ENCODE assay signal across 10 cellular contexts in genomic region chr3:45915518-45916231, GRCh38. TPM values are rescaled to one million over a fixed set of nuclear protein-coding genes. Genes with fewer than 3 reads are reported as not detected.
DNase-seq lines count a peak whose midpoint lies in the region; ATAC-seq and TF ChIP-seq lines count a peak whose summit lies in the region.
"Had no signal": no experiment of that assay in that cellular context is flagged by ENCODE, and none has a peak within 500 bp of the region (broad histone marks: within the 10 kb centered on the region; RNA-seq: fewer than 3 reads in every experiment).

No MANE protein-coding gene starts in this region.

- H3K4me3 ChIP-seq in RWPE2 (ENCODE audit: severe bottlenecking) = no peak overlapping the region

- peak overlapping the region; percentile 29 for H3K4me3 Mint-ChIP-seq in activated naive CD8-positive, alpha-beta T cell treated with anti-CD3 and anti-CD28 coated beads for 36 hours
- peak overlapping the region; percentile 50 for H3K4me3 Mint-ChIP-seq in stimulated activated naive CD8-positive, alpha-beta T cell treated with anti-CD3 and anti-CD28 coated beads, Interleukin-15, Interleukin-2, amounts not matched to agents 100 ng/mL and 50 ng/mL, for 24 hours

- no peaks in the 10 kb centered on the region for H3K36me3 ChIP-seq in RWPE2 (ENCODE audit: low read depth)

- peak; percentile 6 for DNase-seq in NCI-H2227 (lab: John Stamatoyannopoulos, UW; ENCODE audit: unreplicated experiment)
- DNase-seq in NCI-H2227 treated with DMSO at 0.1 percent for 48 hours (lab: John Stamatoyannopoulos, UW) = no peak
- no peak for DNase-seq in RWPE2 (ENCODE audit: low spot score)
- DNase-seq in activated naive CD8-positive, alpha-beta T cell treated with anti-CD3 and anti-CD28 coated beads for 36 hours = peak; percentile 86
- DNase-seq in myocyte (ENCODE audit: low read depth) = peak; percentile 87
- DNase-seq in caudate nucleus (lab: John Stamatoyannopoulos, UW) = no peak

- H3K4me1 Mint-ChIP-seq in activated naive CD8-positive, alpha-beta T cell treated with anti-CD3 and anti-CD28 coated beads for 36 hours = peaks cover 35% of the 10 kb centered on the region
- peaks cover 36% of the 10 kb centered on the region for H3K4me1 Mint-ChIP-seq in stimulated activated naive CD8-positive, alpha-beta T cell treated with anti-CD3 and anti-CD28 coated beads, Interleukin-15, Interleukin-2, amounts not matched to agents 100 ng/mL and 50 ng/mL, for 24 hours (ENCODE audit: low read depth)

- TF ChIP-seq CTCF in RWPE2 (IDR thresholded peaks at IDR 0.05; ENCODE audit: poor library complexity, severe bottlenecking) = no peak

- ATAC-seq in HG02981 (IDR thresholded peaks at IDR 0.05; ENCODE audit: unreplicated experiment) = peak; percentile 89
- ATAC-seq in RWPE2 (ENCODE audit: low read depth) = peak; percentile 96

- H3K27ac ChIP-seq in RWPE2 (ENCODE audit: poor library complexity, severe bottlenecking) (no peak overlapping the region), caudate nucleus (ENCODE audit: low read depth, low read length) (no peak overlapping the region)
- H3K27ac ChIP-seq: 22Rv1 had no signal

- H3K36me3 Mint-ChIP-seq in activated naive CD8-positive, alpha-beta T cell treated with anti-CD3 and anti-CD28 coated beads for 36 hours = peaks cover 9% of the 10 kb centered on the region
- H3K36me3 Mint-ChIP-seq in stimulated activated naive CD8-positive, alpha-beta T cell treated with anti-CD3 and anti-CD28 coated beads, Interleukin-15, Interleukin-2, amounts not matched to agents 100 ng/mL and 50 ng/mL, for 24 hours (ENCODE audit: low read depth) = peaks cover 30% of the 10 kb centered on the region

- H3K27me3 Mint-ChIP-seq in activated naive CD8-positive, alpha-beta T cell treated with anti-CD3 and anti-CD28 coated beads for 36 hours = peaks cover 24% of the 10 kb centered on the region
- peaks cover 30% of the 10 kb centered on the region for H3K27me3 Mint-ChIP-seq in stimulated activated naive CD8-positive, alpha-beta T cell treated with anti-CD3 and anti-CD28 coated beads, Interleukin-15, Interleukin-2, amounts not matched to agents 100 ng/mL and 50 ng/mL, for 24 hours

- H3K27ac Mint-ChIP-seq in activated naive CD8-positive, alpha-beta T cell treated with anti-CD3 and anti-CD28 coated beads for 36 hours = peak overlapping the region; percentile 65
- H3K27ac Mint-ChIP-seq in stimulated activated naive CD8-positive, alpha-beta T cell treated with anti-CD3 and anti-CD28 coated beads, Interleukin-15, Interleukin-2, amounts not matched to agents 100 ng/mL and 50 ng/mL, for 24 hours = peak overlapping the region; percentile 71

- no peaks in the 10 kb centered on the region for H3K9me3 ChIP-seq in RWPE2 (ENCODE audit: severe bottlenecking)

- no peaks in the 10 kb centered on the region for H3K4me1 ChIP-seq in RWPE2 (ENCODE audit: insufficient read depth, poor library complexity, severe bottlenecking)

- H3K9me3 Mint-ChIP-seq in activated naive CD8-positive, alpha-beta T cell treated with anti-CD3 and anti-CD28 coated beads for 36 hours = no peaks in the 10 kb centered on the region
- no peaks in the 10 kb centered on the region for H3K9me3 Mint-ChIP-seq in stimulated activated naive CD8-positive, alpha-beta T cell treated with anti-CD3 and anti-CD28 coated beads, Interleukin-15, Interleukin-2, amounts not matched to agents 100 ng/mL and 50 ng/mL, for 24 hours

- no peaks in the 10 kb centered on the region for H3K27me3 ChIP-seq in RWPE2 (ENCODE audit: insufficient read depth, poor library complexity, severe bottlenecking)

RNA-seq across cellular contexts. Expression of gene CXCR6, which starts 27.6 kb away (rescaled TPM):
- total RNA-seq in activated naive CD8-positive, alpha-beta T cell treated with anti-CD3 and anti-CD28 coated beads for 36 hours = under 1 TPM; 0.49 to 0.58 TPM
- total RNA-seq in myocyte = not detected in 2 replicates
- polyA plus RNA-seq in myocyte (2012) = 0.37 TPM
- total RNA-seq: glomerular endothelial cell had no signal

RNA-seq across cellular contexts. Expression of gene CCR9, which starts 29.3 kb away (rescaled TPM):
- not detected for total RNA-seq in activated naive CD8-positive, alpha-beta T cell treated with anti-CD3 and anti-CD28 coated beads for 36 hours
- total RNA-seq in myocyte = not detected in 2 replicates
- not detected for polyA plus RNA-seq in myocyte (2012)
- total RNA-seq: glomerular endothelial cell had no signal

Comparison
In these comparisons a context has a peak if more than half of its experiments do, and no peak if none do; other contexts are left out.
1. DNase-seq: peak in NCI-H2227 (single experiment), activated naive CD8-positive, alpha-beta T cell treated with anti-CD3 and anti-CD28 coated beads for 36 hours (single experiment) and myocyte (single experiment); none in NCI-H2227 treated with DMSO at 0.1 percent for 48 hours (single experiment), RWPE2 (single experiment) and caudate nucleus (0 of 61).